8 cellular contexts compared by ENCODE assay signal in genomic region chr11:29040489-29040888, GRCh38.
"Had no signal": no experiment of that assay in that cellular context is flagged by ENCODE, and none has a peak within 500 bp of the region (broad histone marks: within the 10 kb centered on the region; RNA-seq: fewer than 3 reads in every experiment).

No MANE protein-coding gene starts in this region.

- ATAC-seq: GM12878 had no signal

- H3K4me3 ChIP-seq: GM12878 had no signal

- DNase-seq: GDM1, GF-D8 had no signal

- FAIRE-seq: G401.6, GM12878, GM12891, GM12892, GM18507, GM19239 had no signal
